1 cellular context compared by ENCODE assay signal in the genomic region with DNA sequence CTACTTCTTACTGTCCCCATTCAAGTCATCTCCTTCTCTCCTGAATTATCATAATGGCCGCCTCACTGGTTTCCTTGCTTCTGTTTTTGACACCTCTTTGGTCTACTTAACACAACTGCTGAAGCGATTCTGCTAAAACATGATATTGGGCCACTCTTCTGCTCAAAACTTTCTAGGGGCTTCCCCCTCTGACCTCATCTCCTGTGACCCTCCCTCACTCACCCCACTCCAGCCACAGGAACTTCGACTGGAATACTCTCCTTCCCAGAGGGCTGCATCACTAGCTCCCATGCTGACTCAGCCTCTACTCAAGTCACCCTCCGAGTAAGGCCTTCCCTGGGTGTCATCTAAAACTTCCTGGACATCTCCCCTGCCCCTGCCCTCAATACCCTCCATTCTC.
TF ChIP-seq lines count a peak whose summit lies in the region.

No MANE protein-coding gene starts in this region.

TF ChIP-seq in SK-N-SH treated with all-trans-retinoic acid at 6 μM for 48 hours, 23 proteins besides CTCF, POLR2A, EP300 and RAD21 (continued from another document):
- TF ChIP-seq CREB5 (CRISPR knock-in tag; IDR thresholded peaks at IDR 0.05; ENCODE audit: low read depth) (no peak), TSHZ2 (CRISPR knock-in tag; IDR thresholded peaks at IDR 0.05) (no peak), RARB (CRISPR knock-in tag; IDR thresholded peaks at IDR 0.05) (no peak)
